16 cellular contexts compared by ENCODE assay signal in the genomic region with DNA sequence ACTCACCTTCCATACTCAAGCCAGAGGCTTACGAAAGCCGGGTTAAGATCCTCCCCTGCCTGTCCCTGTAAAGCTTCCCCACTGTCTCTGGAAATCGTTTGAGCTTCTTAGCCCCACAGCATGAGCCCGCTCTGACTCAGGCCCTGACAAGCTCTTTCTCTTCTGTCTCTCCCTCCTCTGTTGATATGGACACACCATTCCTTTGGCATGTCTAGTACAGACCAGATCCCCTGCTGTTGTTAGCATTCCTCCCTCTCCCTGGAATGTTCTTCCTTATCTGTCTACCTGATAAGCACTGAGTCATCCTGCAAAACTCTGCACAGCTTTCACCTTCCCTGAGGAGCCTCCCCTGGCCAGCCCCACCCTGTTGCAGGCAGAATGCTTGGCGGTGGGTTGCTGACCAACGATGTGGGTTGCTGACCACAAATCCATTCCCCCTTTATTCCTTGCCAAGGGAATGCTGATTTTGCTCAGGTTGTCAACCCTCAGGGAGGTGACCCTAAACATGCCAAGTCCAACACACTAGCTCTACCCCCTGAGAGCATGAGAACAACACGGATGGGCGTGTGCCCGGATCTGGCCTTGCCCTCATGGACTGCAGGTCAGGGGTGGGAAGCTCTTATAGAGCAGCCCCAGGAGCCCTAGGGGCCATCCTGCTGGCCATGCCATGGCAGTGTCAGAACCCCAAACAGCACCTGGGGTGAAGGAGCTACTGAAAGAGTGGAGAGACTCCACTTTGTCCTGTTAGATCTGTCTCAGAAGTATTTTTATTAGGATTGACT. TPM values are rescaled to one million over a fixed set of nuclear protein-coding genes. Genes with fewer than 3 reads are reported as not detected.
"Had no signal": no experiment of that assay in that cellular context is flagged by ENCODE, and none has a peak within 500 bp of the region (broad histone marks: within the 10 kb centered on the region; RNA-seq: fewer than 3 reads in every experiment).

No MANE protein-coding gene starts in this region.

RNA-seq across cellular contexts. Expression of a gene that starts 21.1 kb away (rescaled TPM):
- total RNA-seq: dermis microvascular lymphatic vessel endothelial cell, fibroblast of lung, mesenteric fat pad, myocyte, natural killer cell, neural crest cell, progenitor cell of endocrine pancreas, temporal lobe had no signal

RNA-seq across cellular contexts. Expression of a gene that starts 28.7 kb away (rescaled TPM):
- total RNA-seq: chondrocyte, dermis microvascular lymphatic vessel endothelial cell, fibroblast of lung, gastrocnemius medialis, heart right ventricle, left ventricle myocardium superior, mesenteric fat pad, mucosa of gallbladder, myocyte, natural killer cell, neural crest cell, ovary, progenitor cell of endocrine pancreas, spleen, temporal lobe, urinary bladder had no signal
- polyA plus RNA-seq: fibroblast of lung, heart right ventricle, ovary, spleen, urinary bladder had no signal
